ENCODE assay signal across 15 cellular contexts in the genomic region with DNA sequence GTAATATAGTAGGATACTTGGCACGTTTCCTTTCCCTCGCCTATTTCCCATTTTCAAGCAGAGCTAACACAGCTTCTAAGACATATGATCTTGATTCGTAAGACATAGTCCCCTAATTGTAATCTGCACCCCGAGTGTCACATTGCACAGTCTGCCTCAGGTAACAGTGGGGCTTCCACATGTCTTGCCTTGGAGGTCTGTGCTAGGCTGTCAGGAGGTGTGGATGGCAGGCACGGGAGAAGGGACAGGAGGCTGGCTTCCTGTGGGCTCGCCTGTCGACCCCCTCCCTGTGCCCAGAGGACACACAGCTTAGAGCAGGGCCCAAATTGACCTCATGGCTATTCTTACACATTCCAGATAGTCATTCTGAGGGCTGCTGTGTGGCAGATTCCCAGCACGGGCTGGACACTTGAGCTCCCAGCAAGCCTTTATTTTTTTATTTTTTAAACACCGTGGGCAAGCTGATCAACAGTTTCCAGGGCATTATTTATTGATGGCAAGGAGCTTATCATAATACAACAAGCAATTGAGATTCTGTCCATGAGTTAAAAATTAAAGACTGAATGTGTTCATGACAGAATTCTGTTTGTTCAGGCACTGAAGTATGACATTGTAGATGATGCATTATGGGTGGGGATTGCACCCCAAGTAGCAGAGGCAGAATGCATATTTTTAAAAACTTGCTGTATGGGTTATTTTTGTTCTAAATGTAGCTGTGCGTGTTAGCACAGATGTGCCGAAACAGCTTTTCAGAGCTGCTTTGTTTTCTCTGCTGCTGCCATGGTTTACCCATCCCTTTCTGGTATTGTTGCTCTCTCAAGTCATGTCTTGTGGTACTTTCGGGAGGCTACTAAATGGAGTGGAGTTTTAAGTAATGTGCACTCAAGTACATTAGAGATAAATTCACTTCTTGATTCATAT.
DNase-seq lines count a peak whose midpoint lies in the region; ATAC-seq, FAIRE-seq and TF ChIP-seq lines count a peak whose summit lies in the region.
"Had no signal": no experiment of that assay in that cellular context is flagged by ENCODE, and none has a peak within 500 bp of the region (broad histone marks: within the 10 kb centered on the region; RNA-seq: fewer than 3 reads in every experiment).

No MANE protein-coding gene starts in this region.

- H4K20me1 ChIP-seq in HepG2 (ENCODE audit: insufficient read depth, low read length): no peaks in the 10 kb centered on the region; the same call in 1 of the 2 replicates

- H3K27ac ChIP-seq in liver (ENCODE audit: low read depth in 1 of 2, low read length in 2 of 2): peak overlapping the region; percentile 48 to 49
- H3K27ac ChIP-seq in HepG2 (ENCODE audit: extremely low read length, insufficient read depth, low read length): no peak overlapping the region
- H3K27ac ChIP-seq in adrenal gland: peak overlapping the region in 3 of 5 donors; percentile 60 to 81 (median 61)
- no peak overlapping the region for H3K27ac ChIP-seq in SJCRH30
- H3K27ac ChIP-seq: transverse colon had no signal

- peaks cover 4% of the 10 kb centered on the region for H3K79me2 ChIP-seq in HepG2 (ENCODE audit: insufficient read depth, low read length)

- no peak for FAIRE-seq in HepG2 (lab: Jason Lieb, UNC)

- ATAC-seq in HepG2: no peak
- ATAC-seq in GM21737 (IDR thresholded peaks at IDR 0.05; ENCODE audit: unreplicated experiment): no peak
- ATAC-seq: activated T-cell treated with anti-CD3 and anti-CD28 coated beads, Interleukin-2, amount 50 U/mL, for 4 hours had no signal

- TF ChIP-seq POLR2A in HepG2 (IDR thresholded peaks at IDR 0.05; ENCODE audit: insufficient read depth in 1 of 2, low read depth in 2 of 2, low read length in 2 of 2) (no peak), adrenal gland (IDR thresholded peaks at IDR 0.05) (no peak)

- no peak overlapping the region for H3K9ac ChIP-seq in liver (ENCODE audit: low read depth in 1 of 2, low read length in 2 of 2)
- no peak overlapping the region for H3K9ac ChIP-seq in HepG2 (ENCODE audit: insufficient read depth, low read depth, low read length)

- BruUV-seq in HepG2 (replicated peaks; lab: Mats Ljungman, UMichigan): no TSS peak

- H2AFZ ChIP-seq in HepG2 (ENCODE audit: low read length): no peak overlapping the region

- TF ChIP-seq CTCF in liver (IDR thresholded peaks at IDR 0.05; ENCODE audit: low read depth, low read length, missing input control) (no peak), HepG2 (CRISPR knock-in tag; IDR thresholded peaks at IDR 0.05) (no peak), adrenal gland (IDR thresholded peaks at IDR 0.05) (no peak)

- DNase-seq in HepG2 (ENCODE audit: low spot score) (no peak), adrenal gland (peak in 1 of 7 donors; percentile 23), left kidney (ENCODE audit: low read depth, low spot score) (peak; percentile 36), SJCRH30 (no peak), NCI-H1048 (lab: John Stamatoyannopoulos, UW) (no peak)
- DNase-seq in stimulated activated CD4-positive, alpha-beta T cell treated with anti-CD3 and anti-CD28 coated beads, Interleukin-2, amount 100 ng/mL, for 24 hours: no peak
- DNase-seq: activated CD4-positive, alpha-beta T cell treated with anti-CD3 and anti-CD28 coated beads for 1 hour; activated T-cell treated with anti-CD3 and anti-CD28 coated beads, Interleukin-2, amount 50 U/mL, for 4 hours; amygdala; Caco-2; KBM-7; NCI-H187 treated with DMSO at 0.1 percent for 48 hours; transverse colon had no signal

- in situ Hi-C loops in HepG2 (cut with HindIII; ENCODE audit: extremely low pct_ligation_motif_present, low pct_unique_long_range_greater_than_20kb): no loop called here

- TF ChIP-seq RAD21 in liver (IDR thresholded peaks at IDR 0.05) (no peak), HepG2 (CRISPR knock-in tag; IDR thresholded peaks at IDR 0.05) (no peak)

- no peak overlapping the region for H3K4me3 ChIP-seq in liver (ENCODE audit: low read depth in 1 of 3, low read length in 3 of 3)
- no peak overlapping the region for H3K4me3 ChIP-seq in HepG2 (replicated peaks in 1 of 3; ENCODE audit: insufficient read depth in 1 of 3, low read depth in 2 of 3, low read length in 3 of 3)
- no peak overlapping the region for H3K4me3 ChIP-seq in adrenal gland
- H3K4me3 ChIP-seq in SJCRH30: no peak overlapping the region
- H3K4me3 ChIP-seq: transverse colon had no signal

- 88% methylated on average over 12 of the region's 12 CpGs for WGBS in liver
- 90% methylated on average over 12 of the region's 12 CpGs for WGBS in HepG2 (ENCODE audit: low lambda C conversion rate)
- WGBS in adrenal gland, 4 donors: 74 to 81% (median 77%) methylated on average over 9 to 12 of the region's 12 CpGs

- TF ChIP-seq EP300 in HepG2 (IDR thresholded peaks at IDR 0.05; ENCODE audit: low read depth in 2 of 2, low read length in 2 of 2) (no peak), HepG2 (CRISPR knock-in tag; IDR thresholded peaks at IDR 0.05; ENCODE audit: borderline replicate concordance) (no peak)

- CTCF ChIA-PET in HepG2 (lab: Yijun Ruan, JAX; ENCODE audit: low intra/inter-chr PET ratio, low total read pairs): no interaction called here

- H3K4me2 ChIP-seq in HepG2 (ENCODE audit: low read depth, low read length): no peak overlapping the region

- H3K4me1 ChIP-seq in liver (ENCODE audit: control insufficient read depth in 4 of 4, insufficient read depth in 4 of 4, low read length in 3 of 4): peaks cover 0 to 25% (median 15%) of the 10 kb centered on the region in 4 donors
- H3K4me1 ChIP-seq in HepG2 (ENCODE audit: insufficient read depth, low read length): peaks cover 26% of the 10 kb centered on the region
- peaks cover 22 to 42% of the 10 kb centered on the region in 2 donors for H3K4me1 ChIP-seq in adrenal gland (replicated peaks in 1 of 2)
- no peaks in the 10 kb centered on the region for H3K4me1 ChIP-seq in SJCRH30
- H3K4me1 ChIP-seq: Caco-2 had no signal

- intact Hi-C loops in HepG2 (cut with micrococcal nuclease; ENCODE audit: unreplicated experiment) (no loop called here), adrenal gland (cut with DNase I) (no loop called here)

- H3K27me3 ChIP-seq in liver (ENCODE audit: control insufficient read depth in 4 of 4, insufficient read depth in 4 of 4, low read length in 3 of 4) (no peaks in the 10 kb centered on the region), HepG2 (ENCODE audit: control insufficient read depth in 1 of 2, insufficient read depth in 2 of 2, low read length in 2 of 2) (no peaks in the 10 kb centered on the region), adrenal gland (no peaks in the 10 kb centered on the region), SJCRH30 (no peaks in the 10 kb centered on the region)
- H3K27me3 ChIP-seq: transverse colon had no signal

- H3K9me3 ChIP-seq in liver (ENCODE audit: control insufficient read depth in 4 of 4, low read length in 3 of 4) (no peaks in the 10 kb centered on the region), HepG2 (ENCODE audit: low read length) (no peaks in the 10 kb centered on the region), adrenal gland (replicated peaks in 1 of 3) (no peaks in the 10 kb centered on the region), SJCRH30 (replicated peaks) (no peaks in the 10 kb centered on the region)
- H3K9me3 ChIP-seq: Caco-2, transverse colon had no signal

- POLR2A ChIA-PET in HepG2 (lab: Yijun Ruan, JAX): no interaction called here

- H3K36me3 ChIP-seq in liver (ENCODE audit: control insufficient read depth in 4 of 4, insufficient read depth in 3 of 4, low read depth in 1 of 4, low read length in 3 of 4) (peaks cover 0 to 2% (median under 1%) of the 10 kb centered on the region in 4 donors), HepG2 (replicated peaks in 1 of 2; ENCODE audit: control insufficient read depth in 1 of 2, insufficient read depth in 2 of 2, low read length in 2 of 2) (peaks cover 0 to 11% of the 10 kb centered on the region in 2 experiments; a peak in 3 of 5 replicates), adrenal gland (replicated peaks in 1 of 2) (no peaks in the 10 kb centered on the region), SJCRH30 (no peaks in the 10 kb centered on the region)
- H3K36me3 ChIP-seq: transverse colon had no signal

TF ChIP-seq in liver, 16 proteins besides CTCF, POLR2A, EP300 and RAD21:
- TF ChIP-seq YY1 (IDR thresholded peaks at IDR 0.05): no peak
- TF ChIP-seq HNF4G (IDR thresholded peaks at IDR 0.05): no peak
- no peak for TF ChIP-seq EGR1 (IDR thresholded peaks at IDR 0.05; ENCODE audit: low read depth in 2 of 2)
- TF ChIP-seq MAX (IDR thresholded peaks at IDR 0.05): no peak
- TF ChIP-seq FOXA2 (IDR thresholded peaks at IDR 0.05): no peak
- TF ChIP-seq HNF4A (conservative IDR thresholded peaks at IDR 0.05): no peak
- no peak for TF ChIP-seq FOXA1 (IDR thresholded peaks at IDR 0.05)
- TF ChIP-seq ATF3 (IDR thresholded peaks at IDR 0.05): no peak
- no peak for TF ChIP-seq SP1 (IDR thresholded peaks at IDR 0.05)
- no peak for TF ChIP-seq TAF1 (conservative IDR thresholded peaks at IDR 0.05)

TF ChIP-seq in HepG2, 621 proteins besides CTCF, POLR2A, EP300 and RAD21 (continues in another document):
- TF ChIP-seq POLR2G (IDR thresholded peaks at IDR 0.05; ENCODE audit: low read depth, low read length) (no peak), ZNF558 (CRISPR knock-in tag; IDR thresholded peaks at IDR 0.05; ENCODE audit: borderline replicate concordance) (no peak), ONECUT2 (CRISPR knock-in tag; IDR thresholded peaks at IDR 0.05) (no peak), ZBTB20 (CRISPR knock-in tag; IDR thresholded peaks at IDR 0.05; ENCODE audit: borderline replicate concordance, low read depth) (no peak), ZNF530 (CRISPR knock-in tag; IDR thresholded peaks at IDR 0.05; ENCODE audit: low read depth) (no peak), ZNF772 (CRISPR knock-in tag; IDR thresholded peaks at IDR 0.05) (no peak), ZBTB1 (CRISPR knock-in tag; IDR thresholded peaks at IDR 0.05; ENCODE audit: borderline replicate concordance) (no peak), MAX (IDR thresholded peaks at IDR 0.05) (no peak), ZNF549 (CRISPR knock-in tag; IDR thresholded peaks at IDR 0.05) (no peak), SNAI1 (CRISPR knock-in tag; IDR thresholded peaks at IDR 0.05; ENCODE audit: borderline replicate concordance) (no peak), ZNF3 (CRISPR knock-in tag; IDR thresholded peaks at IDR 0.05) (no peak), TOE1 (CRISPR knock-in tag; IDR thresholded peaks at IDR 0.05) (no peak)

Comparison
In these comparisons a context has a peak if more than half of its experiments do, and no peak if none do; other contexts are left out.
1. H3K27ac ChIP-seq: peak in liver (2 of 2) and adrenal gland (3 of 5); none in HepG2 (single experiment) and SJCRH30 (single experiment).